In the genomic region with DNA sequence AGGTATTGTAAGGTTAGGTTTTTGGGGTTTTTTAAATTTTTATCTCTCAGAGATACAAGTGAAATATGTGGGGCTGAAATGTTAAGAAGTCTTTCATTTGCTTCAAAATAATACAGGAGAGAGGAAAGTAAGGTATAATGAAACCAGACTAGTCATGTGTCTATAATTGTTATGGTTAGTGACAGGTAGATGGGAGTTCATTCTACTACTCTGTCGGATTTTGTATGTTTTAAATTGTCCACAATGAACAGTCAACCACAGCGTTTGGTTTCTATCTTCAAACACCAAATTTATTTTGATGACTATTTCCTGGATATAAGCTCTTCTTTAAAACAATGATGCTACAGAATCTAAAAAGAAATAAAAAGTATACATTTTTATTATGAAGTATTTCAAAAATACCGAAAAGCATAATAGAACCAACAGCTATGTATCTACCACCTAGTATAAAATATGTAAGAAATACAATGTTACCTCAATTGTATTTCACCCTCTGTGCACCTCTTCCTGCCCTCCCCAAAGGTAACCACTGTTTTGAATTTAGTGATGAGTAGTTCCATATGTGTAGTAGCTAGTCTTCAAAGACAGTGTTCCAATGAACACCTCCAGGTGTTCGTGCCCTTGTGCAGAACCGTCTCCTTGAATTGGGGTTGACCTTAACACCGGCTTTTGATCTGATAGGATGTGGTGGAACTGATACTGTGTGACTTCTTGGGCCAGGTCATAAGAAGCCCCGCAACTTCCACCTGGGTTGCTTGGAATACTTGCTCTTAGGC, we compare ENCODE assay signal across 1 cellular context.
TF ChIP-seq lines count a peak whose summit lies in the region.

No MANE protein-coding gene starts in this region.

TF ChIP-seq in HCT116, 20 proteins besides CTCF, POLR2A, EP300 and RAD21 (continued from another document):
- TF ChIP-seq REST (IDR thresholded peaks at IDR 0.05; ENCODE audit: low read depth) = no peak
- no peak for TF ChIP-seq SP1 (IDR thresholded peaks at IDR 0.05; ENCODE audit: low read depth)
- no peak for TF ChIP-seq JUND (IDR thresholded peaks at IDR 0.05)
- no peak for TF ChIP-seq EZH2 (IDR thresholded peaks at IDR 0.05)
- no peak for TF ChIP-seq ZNF274 (IDR thresholded peaks at IDR 0.05; ENCODE audit: low read depth, low read length)
- TF ChIP-seq TCF7L2 (IDR thresholded peaks at IDR 0.05; ENCODE audit: borderline replicate concordance, extremely low read depth, insufficient read depth, insufficient read length) = no peak
- no peak for TF ChIP-seq CBX3 (IDR thresholded peaks at IDR 0.05; ENCODE audit: low read depth)
